In genomic region chr3:187567741-187568140, GRCh38 we compare ENCODE assay signal across 16 cellular contexts.
A peak's percentile ranks its signal among the peaks of the same experiment; 100 is the strongest.
DNase-seq lines count a peak whose midpoint lies in the region; ATAC-seq, FAIRE-seq and TF ChIP-seq lines count a peak whose summit lies in the region.
"Had no signal": no experiment of that assay in that cellular context is flagged by ENCODE, and none has a peak within 500 bp of the region (broad histone marks: within the 10 kb centered on the region; RNA-seq: fewer than 3 reads in every experiment).

No MANE protein-coding gene starts in this region.

- CTCF ChIA-PET in WTC11 (lab: Charles Lee), result interaction anchor here (0.6 to 2.7 kb wide), 4 partner anchors 23 to 248 kb away, joined by 3 to 10 read pairs (median 6); no protein-coding TSS in a partner anchor
- CTCF ChIA-PET in activated CD8-positive, alpha-beta T cell treated with anti-CD3 and anti-CD28 coated beads, Interleukin-2, amount 10 ng/mL, durations not matched to agents 7 days and 5 days (lab: Charles Lee), result interaction anchor here (0.8 to 1.9 kb wide), 3 partner anchors 48 to 249 kb away, joined by 3 to 4 read pairs (median 4); no protein-coding TSS in a partner anchor

- no peak overlapping the region for H3K4me3 ChIP-seq in left ventricle myocardium inferior
- H3K4me3 ChIP-seq: Peyer's patch, skin epidermis had no signal

- TF ChIP-seq CTCF in left ventricle myocardium inferior (IDR thresholded peaks at IDR 0.05; ENCODE audit: borderline replicate concordance), result no peak
- no peak for TF ChIP-seq CTCF in WTC11 (IDR thresholded peaks at IDR 0.05)

- no peaks in the 10 kb centered on the region for H3K9me3 Mint-ChIP-seq in WTC11
- no peaks in the 10 kb centered on the region for H3K9me3 Mint-ChIP-seq in activated CD8-positive, alpha-beta T cell treated with anti-CD3 and anti-CD28 coated beads, Interleukin-2, amount 10 ng/mL, durations not matched to agents 7 days and 5 days (ENCODE audit: insufficient read depth)
- H3K9me3 Mint-ChIP-seq: activated CD4-positive, alpha-beta T cell treated with anti-CD3 and anti-CD28 coated beads, Interleukin-2, amount 10 ng/mL, durations not matched to agents 24 days and 14 days; activated naive CD8-positive, alpha-beta T cell treated with anti-CD3 and anti-CD28 coated beads for 36 hours had no signal

- H3K27ac Mint-ChIP-seq in WTC11, result peak overlapping the region; percentile 57
- no peak overlapping the region for H3K27ac Mint-ChIP-seq in activated CD8-positive, alpha-beta T cell treated with anti-CD3 and anti-CD28 coated beads, Interleukin-2, amount 10 ng/mL, durations not matched to agents 7 days and 5 days
- H3K27ac Mint-ChIP-seq: activated CD4-positive, alpha-beta T cell treated with anti-CD3 and anti-CD28 coated beads, Interleukin-2, amount 10 ng/mL, durations not matched to agents 24 days and 14 days; activated naive CD8-positive, alpha-beta T cell treated with anti-CD3 and anti-CD28 coated beads for 36 hours; B cell had no signal

- H3K27me3 Mint-ChIP-seq in WTC11 (ENCODE audit: low read depth), result no peaks in the 10 kb centered on the region; the same call in 1 of the 2 replicates
- peaks cover 17% of the 10 kb centered on the region for H3K27me3 Mint-ChIP-seq in activated CD8-positive, alpha-beta T cell treated with anti-CD3 and anti-CD28 coated beads, Interleukin-2, amount 10 ng/mL, durations not matched to agents 7 days and 5 days (ENCODE audit: low read depth)

- H3K36me3 ChIP-seq in left ventricle myocardium inferior, result no peaks in the 10 kb centered on the region
- H3K36me3 ChIP-seq: Peyer's patch had no signal

- POLR2A ChIA-PET in WTC11 (lab: Charles Lee), result no interaction called here
- POLR2A ChIA-PET in activated CD8-positive, alpha-beta T cell treated with anti-CD3 and anti-CD28 coated beads, Interleukin-2, amount 10 ng/mL, durations not matched to agents 7 days and 5 days (lab: Charles Lee), result no interaction called here

- no peaks in the 10 kb centered on the region for H3K27me3 ChIP-seq in left ventricle myocardium inferior (ENCODE audit: low read depth)
- H3K27me3 ChIP-seq: Peyer's patch had no signal

- no peaks in the 10 kb centered on the region for H3K36me3 Mint-ChIP-seq in WTC11
- no peaks in the 10 kb centered on the region for H3K36me3 Mint-ChIP-seq in activated CD8-positive, alpha-beta T cell treated with anti-CD3 and anti-CD28 coated beads, Interleukin-2, amount 10 ng/mL, durations not matched to agents 7 days and 5 days (ENCODE audit: low read depth)
- H3K36me3 Mint-ChIP-seq: activated naive CD8-positive, alpha-beta T cell treated with anti-CD3 and anti-CD28 coated beads for 36 hours had no signal

- no peak for DNase-seq in left cardiac atrium
- DNase-seq in left ventricle myocardium inferior, result no peak
- no peak for DNase-seq in WTC11 (ENCODE audit: low spot score)
- peak; percentile 22 for DNase-seq in iPS-NIHi11 (ENCODE audit: low spot score)
- DNase-seq in urothelium cell line (ENCODE audit: low spot score), result peak; percentile 52
- no peak for DNase-seq in activated CD8-positive, alpha-beta T cell treated with anti-CD3 and anti-CD28 coated beads, Interleukin-2, amount 10 ng/mL, durations not matched to agents 7 days and 5 days
- no peak for DNase-seq in mucosa of gallbladder (ENCODE audit: low spot score)
- no peak for DNase-seq in dermis blood vessel endothelial cell
- DNase-seq: activated CD4-positive, alpha-beta T cell treated with anti-CD3 and anti-CD28 coated beads, Interleukin-2, amount 10 ng/mL, durations not matched to agents 24 days and 14 days; activated naive CD8-positive, alpha-beta T cell treated with anti-CD3 and anti-CD28 coated beads for 36 hours; NCI-H2029 treated with DMSO at 0.1 percent for 48 hours; Peyer's patch; stimulated activated CD8-positive, alpha-beta memory T cell treated with anti-CD3 and anti-CD28 coated beads, Interleukin-4, amount 100 ng/mL, for 48 hours had no signal

- H3K9me3 ChIP-seq in left ventricle myocardium inferior (replicated peaks), result no peaks in the 10 kb centered on the region
- H3K9me3 ChIP-seq: Peyer's patch had no signal

- peak; percentile 52 to 84 for ATAC-seq in left cardiac atrium
- peak; percentile 67 for ATAC-seq in WTC11
- ATAC-seq in activated CD8-positive, alpha-beta T cell treated with anti-CD3 and anti-CD28 coated beads, Interleukin-2, amount 10 ng/mL, durations not matched to agents 7 days and 5 days, result no peak

- intact Hi-C loops in left cardiac atrium (cut with DNase I) (no loop called here), left ventricle myocardium inferior (cut with micrococcal nuclease) (no loop called here)

- no peak overlapping the region for H3K27ac ChIP-seq in left ventricle myocardium inferior (replicated peaks)
- H3K27ac ChIP-seq: Peyer's patch, skin epidermis had no signal

- no peak overlapping the region for H3K4me3 Mint-ChIP-seq in WTC11
- no peak overlapping the region for H3K4me3 Mint-ChIP-seq in activated CD8-positive, alpha-beta T cell treated with anti-CD3 and anti-CD28 coated beads, Interleukin-2, amount 10 ng/mL, durations not matched to agents 7 days and 5 days
- H3K4me3 Mint-ChIP-seq: activated CD4-positive, alpha-beta T cell treated with anti-CD3 and anti-CD28 coated beads, Interleukin-2, amount 10 ng/mL, durations not matched to agents 24 days and 14 days; activated naive CD8-positive, alpha-beta T cell treated with anti-CD3 and anti-CD28 coated beads for 36 hours; B cell had no signal

- FAIRE-seq in urothelium cell line (lab: Jason Lieb, UNC), result no peak
- FAIRE-seq: endothelial cell of umbilical vein had no signal

- peaks cover 57% of the 10 kb centered on the region for H3K4me1 Mint-ChIP-seq in WTC11
- H3K4me1 Mint-ChIP-seq in activated CD8-positive, alpha-beta T cell treated with anti-CD3 and anti-CD28 coated beads, Interleukin-2, amount 10 ng/mL, durations not matched to agents 7 days and 5 days (ENCODE audit: low read depth), result no peaks in the 10 kb centered on the region
- H3K4me1 Mint-ChIP-seq: activated CD4-positive, alpha-beta T cell treated with anti-CD3 and anti-CD28 coated beads, Interleukin-2, amount 10 ng/mL, durations not matched to agents 24 days and 14 days; activated naive CD8-positive, alpha-beta T cell treated with anti-CD3 and anti-CD28 coated beads for 36 hours; B cell had no signal

- peaks cover 22% of the 10 kb centered on the region for H3K4me1 ChIP-seq in left ventricle myocardium inferior
- H3K4me1 ChIP-seq: Peyer's patch had no signal

TF ChIP-seq in WTC11, 78 proteins besides CTCF, POLR2A, EP300 and RAD21 (continues in another document):
- TF ChIP-seq CREM (CRISPR knock-in tag; IDR thresholded peaks at IDR 0.05) (no peak), ZSCAN18 (CRISPR knock-in tag; IDR thresholded peaks at IDR 0.05) (no peak), NR2C2 (CRISPR knock-in tag; IDR thresholded peaks at IDR 0.05) (no peak), FOXP1 (CRISPR knock-in tag; IDR thresholded peaks at IDR 0.05; ENCODE audit: borderline replicate concordance) (no peak), GRHL2 (CRISPR knock-in tag; IDR thresholded peaks at IDR 0.05; ENCODE audit: insufficient replicate concordance, severe bottlenecking) (no peak), ELF4 (CRISPR knock-in tag; IDR thresholded peaks at IDR 0.05; ENCODE audit: low read depth) (no peak), ZNF416 (CRISPR knock-in tag; IDR thresholded peaks at IDR 0.05) (no peak), HMGA2 (CRISPR knock-in tag; IDR thresholded peaks at IDR 0.05) (no peak)
- TF ChIP-seq, protein P1, sequence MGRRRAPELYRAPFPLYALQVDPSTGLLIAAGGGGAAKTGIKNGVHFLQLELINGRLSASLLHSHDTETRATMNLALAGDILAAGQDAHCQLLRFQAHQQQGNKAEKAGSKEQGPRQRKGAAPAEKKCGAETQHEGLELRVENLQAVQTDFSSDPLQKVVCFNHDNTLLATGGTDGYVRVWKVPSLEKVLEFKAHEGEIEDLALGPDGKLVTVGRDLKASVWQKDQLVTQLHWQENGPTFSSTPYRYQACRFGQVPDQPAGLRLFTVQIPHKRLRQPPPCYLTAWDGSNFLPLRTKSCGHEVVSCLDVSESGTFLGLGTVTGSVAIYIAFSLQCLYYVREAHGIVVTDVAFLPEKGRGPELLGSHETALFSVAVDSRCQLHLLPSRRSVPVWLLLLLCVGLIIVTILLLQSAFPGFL (CRISPR knock-in tag; IDR thresholded peaks at IDR 0.05; ENCODE audit: borderline replicate concordance), result no peak
- TF ChIP-seq, protein P2, sequence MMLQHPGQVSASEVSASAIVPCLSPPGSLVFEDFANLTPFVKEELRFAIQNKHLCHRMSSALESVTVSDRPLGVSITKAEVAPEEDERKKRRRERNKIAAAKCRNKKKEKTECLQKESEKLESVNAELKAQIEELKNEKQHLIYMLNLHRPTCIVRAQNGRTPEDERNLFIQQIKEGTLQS (CRISPR knock-in tag; conservative IDR thresholded peaks at IDR 0.05), result no peak
- TF ChIP-seq, protein P3, sequence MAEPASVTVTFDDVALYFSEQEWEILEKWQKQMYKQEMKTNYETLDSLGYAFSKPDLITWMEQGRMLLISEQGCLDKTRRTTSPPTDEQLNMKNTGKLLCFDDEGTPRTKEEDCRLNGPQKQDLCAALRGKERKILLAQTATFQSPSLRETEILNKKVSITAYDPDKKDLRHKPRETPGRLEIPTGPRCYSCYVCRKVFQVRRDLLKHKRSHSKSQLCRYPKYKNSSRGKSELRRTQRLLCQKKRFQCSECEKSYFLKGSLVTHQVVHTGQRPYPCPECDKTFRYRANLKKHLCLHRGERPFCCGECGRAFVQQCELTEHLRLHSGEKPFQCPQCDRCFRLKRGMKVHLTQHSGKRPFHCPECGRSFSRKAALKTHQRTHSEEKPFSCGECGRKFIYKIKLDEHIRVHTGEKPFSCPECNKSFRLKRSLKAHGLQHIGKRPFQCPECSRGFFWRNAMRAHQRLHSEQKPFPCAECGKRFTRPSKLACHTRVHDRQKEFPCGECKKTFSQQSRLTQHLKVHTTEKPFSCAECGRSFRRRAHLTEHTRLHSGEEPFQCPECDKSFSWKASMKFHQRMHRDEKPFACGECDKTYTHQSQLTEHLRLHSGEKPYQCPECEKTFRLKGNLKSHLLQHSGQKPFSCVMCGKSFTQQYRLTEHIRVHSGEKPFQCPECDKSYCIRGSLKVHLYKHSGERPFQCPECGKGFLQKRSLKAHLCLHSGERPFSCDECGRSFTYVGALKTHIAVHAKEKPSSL (CRISPR knock-in tag; conservative IDR thresholded peaks at IDR 0.05), result no peak

Comparison
In these comparisons a context has a peak if more than half of its experiments do, and no peak if none do; other contexts are left out.
1. DNase-seq: peak in iPS-NIHi11 (single experiment) and urothelium cell line (single experiment); none in left cardiac atrium (single experiment), left ventricle myocardium inferior (single experiment), WTC11 (single experiment), activated CD8-positive, alpha-beta T cell treated with anti-CD3 and anti-CD28 coated beads, Interleukin-2, amount 10 ng/mL, durations not matched to agents 7 days and 5 days (single experiment), mucosa of gallbladder (single experiment) and dermis blood vessel endothelial cell (single experiment).